Comparison of ENCODE assay signal across 27 cellular contexts in genomic region chr14:93682459-93682858, GRCh38.
"Had no signal": no experiment of that assay in that cellular context is flagged by ENCODE, and none has a peak within 500 bp of the region (broad histone marks: within the 10 kb centered on the region; RNA-seq: fewer than 3 reads in every experiment).

No MANE protein-coding gene starts in this region.

- H3K9me3 ChIP-seq: ovary, psoas muscle, spleen, suprapubic skin, testis, tibial artery, transverse colon, upper lobe of right lung, uterus had no signal

- H3K36me3 ChIP-seq: neural progenitor cell, ovary, spleen, suprapubic skin, tibial artery, transverse colon, upper lobe of right lung, uterus had no signal

- DNase-seq: natural killer cell; occipital lobe; ovary; posterior cingulate gyrus; psoas muscle; right cardiac atrium; spleen; stimulated activated CD4-positive, alpha-beta T cell treated with anti-CD3 and anti-CD28 coated beads, Interleukin-12 subunit alpha, Interleukin-12 subunit beta, amount 100 ng/mL, for 4 hours; stimulated activated CD4-positive, alpha-beta T cell treated with anti-CD3 and anti-CD28 coated beads, Interleukin-1b, Interleukin-23, amount 100 ng/mL, for 48 hours; stimulated activated CD4-positive, alpha-beta T cell treated with anti-CD3 and anti-CD28 coated beads, Interleukin-4, amount 100 ng/mL, for 1 hour; stimulated activated CD4-positive, alpha-beta T cell treated with anti-CD3 and anti-CD28 coated beads, Interleukin-4, amount 100 ng/mL, for 4 hours; stimulated activated CD8-positive, alpha-beta memory T cell treated with anti-CD3 and anti-CD28 coated beads, Interleukin-4, amount 100 ng/mL, for 48 hours; stimulated activated naive CD4-positive, alpha-beta T cell; stimulated activated naive CD8-positive, alpha-beta T cell treated with anti-CD3 and anti-CD28 coated beads, Interleukin-15, amount 100 ng/mL, for 72 hours; stimulated activated naive CD8-positive, alpha-beta T cell treated with anti-CD3 and anti-CD28 coated beads, Interleukin-15, Interleukin-2, amounts not matched to agents 100 U/mL and 50 U/mL, for 24 hours; substantia nigra; testis; tibial artery; transverse colon; upper lobe of right lung; uterus had no signal

- H3K27me3 ChIP-seq: neural progenitor cell, ovary, suprapubic skin, testis, tibial artery, transverse colon, uterus had no signal

- H3K4me3 ChIP-seq: neural progenitor cell, ovary, psoas muscle, skin epidermis, smooth muscle cell, spleen, suprapubic skin, testis, tibial artery, transverse colon, upper lobe of right lung, uterus had no signal

- H3K27ac ChIP-seq: neural progenitor cell, ovary, parathyroid adenoma, psoas muscle, skin epidermis, spleen, suprapubic skin, testis, tibial artery, transverse colon, upper lobe of right lung, uterus had no signal

- H3K4me1 ChIP-seq: parathyroid adenoma, psoas muscle, spleen, suprapubic skin, testis, tibial artery, transverse colon, upper lobe of right lung, uterus had no signal

- H3K4me2 ChIP-seq: neural progenitor cell, smooth muscle cell had no signal

- ATAC-seq: natural killer cell; stimulated activated memory B cell treated with anti-CD40 and anti-IgM and Interleukin-4, amounts not matched to agents 10 μg/mL and 1 μg/mL and 100 μg/mL, for 72 hours; stimulated activated naive CD8-positive, alpha-beta T cell treated with anti-CD3 and anti-CD28 coated beads, Interleukin-15, amount 100 ng/mL, for 72 hours; stimulated activated naive CD8-positive, alpha-beta T cell treated with anti-CD3 and anti-CD28 coated beads, Interleukin-15, Interleukin-2, amounts not matched to agents 100 U/mL and 50 U/mL, for 24 hours; upper lobe of right lung had no signal
